ENCODE assay signal across 11 cellular contexts in the genomic region with DNA sequence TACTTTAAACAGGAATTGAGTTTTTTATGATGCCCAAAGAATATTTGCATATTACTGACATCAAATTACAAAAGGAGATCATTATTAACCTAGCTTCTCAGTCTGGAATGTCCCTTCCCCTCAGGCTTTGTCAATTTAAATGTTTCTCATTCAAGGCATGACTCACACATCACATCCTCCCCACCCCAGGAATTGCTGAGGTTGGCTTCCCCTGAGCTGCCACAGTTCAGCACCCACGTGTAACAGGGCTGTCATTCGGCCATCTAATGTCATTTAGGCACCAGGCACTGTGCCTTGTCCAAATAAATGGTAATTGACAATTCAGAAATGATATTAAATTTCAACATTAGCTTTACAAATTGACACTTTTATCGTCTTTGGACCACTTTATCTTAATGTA.
DNase-seq lines count a peak whose midpoint lies in the region; ATAC-seq and TF ChIP-seq lines count a peak whose summit lies in the region.
"Had no signal": no experiment of that assay in that cellular context is flagged by ENCODE, and none has a peak within 500 bp of the region (broad histone marks: within the 10 kb centered on the region; RNA-seq: fewer than 3 reads in every experiment).

No MANE protein-coding gene starts in this region.

- H3K9ac ChIP-seq in GM23248: no peak overlapping the region

- CTCF ChIA-PET in CD4-positive, alpha-beta T cell (lab: Charles Lee): interaction anchor here (0.8 kb wide), 1 partner anchor 10 kb away, joined by 3 read pairs; no protein-coding TSS in a partner anchor

- in situ Hi-C loops in GM23248 (cut with MboI): no loop called here

- peak; percentile 3 for DNase-seq in GM23248
- peak; percentile 51 for DNase-seq in MV-4-11 (lab: John Stamatoyannopoulos, UW)
- peak; percentile 13 to 29 for DNase-seq in cardiac fibroblast (ENCODE audit: low read depth in 2 of 2)
- peak; percentile 18 to 42 for DNase-seq in lung microvascular endothelial cell (ENCODE audit: low read depth in 2 of 2)
- no peak for DNase-seq in CD4-positive, alpha-beta T cell
- no peak for DNase-seq in HPDE6-E6E7 (ENCODE audit: extremely low spot score)
- DNase-seq: DMS153, NCI-H2029 treated with DMSO at 0.1 percent for 48 hours, spleen, stomach had no signal

- no peak overlapping the region for H3K27ac ChIP-seq in GM23248
- no peak overlapping the region for H3K27ac ChIP-seq in CD4-positive, alpha-beta T cell (ENCODE audit: low read depth, low read length)
- H3K27ac ChIP-seq: spleen, stomach had no signal

- peaks cover 2% of the 10 kb centered on the region for H3K9me3 Mint-ChIP-seq in CD4-positive, alpha-beta T cell

- H2AFZ ChIP-seq in GM23248: no peak overlapping the region

- no peaks in the 10 kb centered on the region for H3K9me3 ChIP-seq in GM23248 (ENCODE audit: low read depth)
- H3K9me3 ChIP-seq in CD4-positive, alpha-beta T cell (ENCODE audit: control insufficient read depth, low read length): no peaks in the 10 kb centered on the region
- H3K9me3 ChIP-seq: spleen had no signal

- TF ChIP-seq CTCF in cardiac fibroblast (IDR thresholded peaks at IDR 0.05; ENCODE audit: low read depth, low read length): no peak
- no peak for TF ChIP-seq CTCF in CD4-positive, alpha-beta T cell (IDR thresholded peaks at IDR 0.05)

- intact Hi-C loops in CD4-positive, alpha-beta T cell (cut with DNase I, micrococcal nuclease): no loop called here

- no peaks in the 10 kb centered on the region for H3K4me1 ChIP-seq in GM23248 (ENCODE audit: insufficient read depth)
- H3K4me1 ChIP-seq: spleen, stomach had no signal

- no peaks in the 10 kb centered on the region for H3K4me1 Mint-ChIP-seq in CD4-positive, alpha-beta T cell (ENCODE audit: low read depth)

- no peaks in the 10 kb centered on the region for H4K20me1 ChIP-seq in GM23248 (ENCODE audit: insufficient read depth)

- no peak overlapping the region for H3K4me3 ChIP-seq in GM23248
- no peak overlapping the region for H3K4me3 ChIP-seq in cardiac fibroblast (replicated peaks in 1 of 2; ENCODE audit: low read depth in 2 of 2, low read length in 2 of 2)
- H3K4me3 ChIP-seq: spleen, stomach had no signal

- no peak for ATAC-seq in HG03565 (IDR thresholded peaks at IDR 0.05; ENCODE audit: unreplicated experiment)
- ATAC-seq in CD4-positive, alpha-beta T cell (ENCODE audit: poor library complexity): no peak

- H3K27me3 ChIP-seq in GM23248 (replicated peaks; ENCODE audit: insufficient read depth): no peaks in the 10 kb centered on the region
- H3K27me3 ChIP-seq in CD4-positive, alpha-beta T cell (ENCODE audit: control insufficient read depth, insufficient read depth, low read length): no peaks in the 10 kb centered on the region
- H3K27me3 ChIP-seq: spleen had no signal

- H3K36me3 ChIP-seq in GM23248 (ENCODE audit: low read depth): no peaks in the 10 kb centered on the region
- H3K36me3 ChIP-seq: spleen, stomach had no signal

- H3K9me2 ChIP-seq in GM23248 (ENCODE audit: insufficient read depth): no peaks in the 10 kb centered on the region

- POLR2A ChIA-PET in CD4-positive, alpha-beta T cell (lab: Charles Lee): no interaction called here

- no peak overlapping the region for H3K4me3 Mint-ChIP-seq in CD4-positive, alpha-beta T cell

- H3K36me3 Mint-ChIP-seq in CD4-positive, alpha-beta T cell (ENCODE audit: low read depth): no peaks in the 10 kb centered on the region

- H3K79me2 ChIP-seq in GM23248 (ENCODE audit: insufficient read depth): no peaks in the 10 kb centered on the region

- 18 to 19% methylated on average over 3 of the region's 3 CpGs for WGBS in GM23248 (ENCODE audit: low coverage in 1 of 2, low lambda C conversion rate in 2 of 2, missing lambda C conversion rate in 2 of 2), 2 experiments

- H3K27ac Mint-ChIP-seq in CD4-positive, alpha-beta T cell: no peak overlapping the region

- H3K27me3 Mint-ChIP-seq in CD4-positive, alpha-beta T cell: peaks cover 4% of the 10 kb centered on the region

- no peaks in the 10 kb centered on the region for H3F3A ChIP-seq in GM23248 (ENCODE audit: insufficient read depth)

- H3K4me2 ChIP-seq in GM23248 (ENCODE audit: unreplicated experiment): no peak overlapping the region

Comparison
In these comparisons a context has a peak if more than half of its experiments do, and no peak if none do; other contexts are left out.
1. DNase-seq: peak in GM23248 (single experiment), MV-4-11 (single experiment), cardiac fibroblast (2 of 2) and lung microvascular endothelial cell (2 of 2); none in CD4-positive, alpha-beta T cell (0 of 10) and HPDE6-E6E7 (single experiment).